21 cellular contexts compared by ENCODE assay signal in the genomic region with DNA sequence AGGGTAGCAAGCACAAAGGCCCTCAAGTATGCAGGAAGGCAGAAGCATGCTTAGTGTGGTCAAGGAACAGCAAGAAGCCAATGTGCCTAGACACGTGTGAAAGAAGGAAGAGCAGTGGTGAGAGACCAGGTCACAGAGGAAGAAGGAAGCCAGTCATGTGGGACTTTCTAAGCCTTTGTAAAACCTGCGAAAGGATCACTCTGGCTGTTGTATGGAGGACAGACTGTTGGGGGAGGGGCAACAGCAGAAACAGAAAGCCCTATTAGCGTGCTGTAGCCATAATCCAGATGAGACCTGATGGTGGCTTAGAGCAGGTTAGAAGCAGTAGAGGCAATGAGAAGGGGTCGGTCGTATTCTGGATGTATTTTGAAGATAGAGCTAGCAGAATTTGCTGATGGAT. TPM values are rescaled to one million over a fixed set of nuclear protein-coding genes. Genes with fewer than 3 reads are reported as not detected.
DNase-seq lines count a peak whose midpoint lies in the region; ATAC-seq and TF ChIP-seq lines count a peak whose summit lies in the region.
"Had no signal": no experiment of that assay in that cellular context is flagged by ENCODE, and none has a peak within 500 bp of the region (broad histone marks: within the 10 kb centered on the region; RNA-seq: fewer than 3 reads in every experiment).

No MANE protein-coding gene starts in this region.

- H3F3A ChIP-seq in neural cell (ENCODE audit: insufficient read depth, low read length, poor library complexity, severe bottlenecking) = peaks cover under 1% of the 10 kb centered on the region

- H3K9me3 ChIP-seq in HEK293 (ENCODE audit: control insufficient read depth, insufficient read depth, low read depth, low read length) = no peaks in the 10 kb centered on the region
- no peaks in the 10 kb centered on the region for H3K9me3 ChIP-seq in neural cell (ENCODE audit: low read length)
- H3K9me3 ChIP-seq: BE2C, prostate gland had no signal

- peaks cover 17% of the 10 kb centered on the region for H3K4me1 Mint-ChIP-seq in activated CD8-positive, alpha-beta T cell treated with anti-CD3 and anti-CD28 coated beads for 36 hours (ENCODE audit: low read depth)
- peaks cover 20% of the 10 kb centered on the region for H3K4me1 Mint-ChIP-seq in activated CD8-positive, alpha-beta T cell treated with anti-CD3 and anti-CD28 coated beads, Interleukin-2, amount 10 ng/mL, durations not matched to agents 7 days and 5 days (ENCODE audit: low read depth)
- H3K4me1 Mint-ChIP-seq in WTC11 = peaks cover 47% of the 10 kb centered on the region

- H3K36me3 ChIP-seq in HEK293 (ENCODE audit: control insufficient read depth in 2 of 2, insufficient read depth in 1 of 2, low read length in 2 of 2) = no peaks in the 10 kb centered on the region
- H3K36me3 ChIP-seq in neural cell (ENCODE audit: insufficient read depth, low read length) = no peaks in the 10 kb centered on the region
- H3K36me3 ChIP-seq: BE2C, cardiac muscle cell, prostate gland had no signal

- no peaks in the 10 kb centered on the region for H4K20me1 ChIP-seq in neural cell (ENCODE audit: insufficient read depth)

- no peak overlapping the region for H2AFZ ChIP-seq in neural cell (ENCODE audit: low read depth, low read length)

- H3K4me3 Mint-ChIP-seq in activated CD8-positive, alpha-beta T cell treated with anti-CD3 and anti-CD28 coated beads for 36 hours = no peak overlapping the region
- no peak overlapping the region for H3K4me3 Mint-ChIP-seq in activated CD8-positive, alpha-beta T cell treated with anti-CD3 and anti-CD28 coated beads, Interleukin-2, amount 10 ng/mL, durations not matched to agents 7 days and 5 days
- H3K4me3 Mint-ChIP-seq in WTC11 = no peak overlapping the region

- H3K79me2 ChIP-seq in neural cell (replicated peaks; ENCODE audit: insufficient read depth, low read length) = peaks cover 16% of the 10 kb centered on the region

- POLR2A ChIA-PET in activated CD8-positive, alpha-beta T cell treated with anti-CD3 and anti-CD28 coated beads for 36 hours (lab: Charles Lee) = interaction anchor here (1.2 to 1.7 kb wide), 2 partner anchors 35 to 57 kb away, joined by 3 to 5 read pairs; a partner anchor contains a TSS
- POLR2A ChIA-PET in activated CD8-positive, alpha-beta T cell treated with anti-CD3 and anti-CD28 coated beads, Interleukin-2, amount 10 ng/mL, durations not matched to agents 7 days and 5 days (lab: Charles Lee) = interaction anchor here (1.0 kb wide), 1 partner anchor 220 kb away, joined by 3 read pairs; no protein-coding TSS in a partner anchor
- POLR2A ChIA-PET in HEK293 (lab: Yijun Ruan, JAX) (interaction anchor here (1.1 to 1.7 kb wide), 3 partner anchors 8 to 93 kb away, joined by 3 to 4 read pairs (median 3); a partner anchor contains a TSS), WTC11 (lab: Charles Lee) (no interaction called here)

- no peak overlapping the region for H3K4me2 ChIP-seq in neural cell (ENCODE audit: low read length)

- intact Hi-C loops in activated CD8-positive, alpha-beta T cell treated with anti-CD3 and anti-CD28 coated beads for 36 hours (cut with micrococcal nuclease) = no loop called here

- no peak overlapping the region for H3K9ac ChIP-seq in neural cell (ENCODE audit: low read length)

- no peak for TF ChIP-seq CTCF in activated CD8-positive, alpha-beta T cell treated with anti-CD3 and anti-CD28 coated beads for 36 hours (IDR thresholded peaks at IDR 0.05)
- TF ChIP-seq CTCF in HEK293 (tag by site-specific recombination; IDR thresholded peaks at IDR 0.05) (no peak), WTC11 (IDR thresholded peaks at IDR 0.05) (no peak), neural cell (IDR thresholded peaks at IDR 0.05; ENCODE audit: poor library complexity, severe bottlenecking) (no peak)

- H3K36me3 Mint-ChIP-seq in activated CD8-positive, alpha-beta T cell treated with anti-CD3 and anti-CD28 coated beads for 36 hours (ENCODE audit: low read depth) = no peaks in the 10 kb centered on the region
- H3K36me3 Mint-ChIP-seq in activated CD8-positive, alpha-beta T cell treated with anti-CD3 and anti-CD28 coated beads, Interleukin-2, amount 10 ng/mL, durations not matched to agents 7 days and 5 days (ENCODE audit: low read depth) = no peaks in the 10 kb centered on the region
- H3K36me3 Mint-ChIP-seq in WTC11 = no peaks in the 10 kb centered on the region

- H3K27ac ChIP-seq in HEK293 (ENCODE audit: extremely low read depth, low read depth, low read length) (no peak overlapping the region), neural cell (ENCODE audit: low read length) (peak overlapping the region; percentile 8), substantia nigra (ENCODE audit: low read depth, low read length, poor library complexity, severe bottlenecking) (no peak overlapping the region)
- H3K27ac ChIP-seq: cardiac muscle cell, prostate gland had no signal

- peak; percentile 29 for ATAC-seq in activated CD8-positive, alpha-beta T cell treated with anti-CD3 and anti-CD28 coated beads for 36 hours
- ATAC-seq in activated CD8-positive, alpha-beta T cell treated with anti-CD3 and anti-CD28 coated beads, Interleukin-2, amount 10 ng/mL, durations not matched to agents 7 days and 5 days = no peak
- no peak for ATAC-seq in WTC11

- peak; percentile 34 for DNase-seq in activated CD8-positive, alpha-beta T cell treated with anti-CD3 and anti-CD28 coated beads for 36 hours
- no peak for DNase-seq in activated CD8-positive, alpha-beta T cell treated with anti-CD3 and anti-CD28 coated beads, Interleukin-2, amount 10 ng/mL, durations not matched to agents 7 days and 5 days
- no peak for DNase-seq in WTC11 (ENCODE audit: low spot score)
- no peak for DNase-seq in substantia nigra (lab: John Stamatoyannopoulos, UW)
- no peak for DNase-seq in ecto neural progenitor cell (ENCODE audit: low spot score)
- no peak for DNase-seq in T-helper 9 cell
- DNase-seq: activated CD8-positive, alpha-beta memory T cell treated with anti-CD3 and anti-CD28 coated beads, Interleukin-2, amount 50 U/mL, for 48 hours; activated gamma-delta T cell; BE2C; COR-L47; cortex of kidney; H7; mesenchymal stem cell; NCI-H2171; NCI-H69 had no signal

- no peak for TF ChIP-seq EP300 in neural cell (conservative IDR thresholded peaks at IDR 0.05; ENCODE audit: poor library complexity, severe bottlenecking)

- peaks cover 5% of the 10 kb centered on the region; the same call in 1 of the 2 replicates for H3K4me1 ChIP-seq in HEK293 (ENCODE audit: control insufficient read depth, insufficient read depth, low read length)

- CTCF ChIA-PET in activated CD8-positive, alpha-beta T cell treated with anti-CD3 and anti-CD28 coated beads for 36 hours (lab: Charles Lee) = interaction anchor here (1.0 to 16.4 kb wide), 5 partner anchors 8 to 70 kb away, joined by 3 to 341 read pairs (median 7); a partner anchor contains a TSS
- CTCF ChIA-PET in activated CD8-positive, alpha-beta T cell treated with anti-CD3 and anti-CD28 coated beads, Interleukin-2, amount 10 ng/mL, durations not matched to agents 7 days and 5 days (lab: Charles Lee) = interaction anchor here (0.9 to 13.5 kb wide), 3 partner anchors 16 to 67 kb away, joined by 3 to 378 read pairs (median 15); a partner anchor contains a TSS
- CTCF ChIA-PET in HEK293 (lab: Yijun Ruan, JAX) (interaction anchor here (0.6 to 2.9 kb wide), 2 partner anchors 62 to 67 kb away, joined by 3 to 13 read pairs; no protein-coding TSS in a partner anchor), WTC11 (lab: Charles Lee) (interaction anchor here (1.1 to 7.7 kb wide), 2 partner anchors 10 to 206 kb away, joined by 3 to 234 read pairs; a partner anchor contains a TSS)

- H3K9me3 Mint-ChIP-seq in activated CD8-positive, alpha-beta T cell treated with anti-CD3 and anti-CD28 coated beads for 36 hours = no peaks in the 10 kb centered on the region
- H3K9me3 Mint-ChIP-seq in activated CD8-positive, alpha-beta T cell treated with anti-CD3 and anti-CD28 coated beads, Interleukin-2, amount 10 ng/mL, durations not matched to agents 7 days and 5 days (ENCODE audit: insufficient read depth) = no peaks in the 10 kb centered on the region
- H3K9me3 Mint-ChIP-seq in WTC11 = no peaks in the 10 kb centered on the region

- H3K27me3 ChIP-seq in neural cell (ENCODE audit: insufficient read depth, low read depth, low read length) = no peaks in the 10 kb centered on the region
- H3K27me3 ChIP-seq: BE2C, cardiac muscle cell had no signal

- no peak for TF ChIP-seq RAD21 in neural cell (conservative IDR thresholded peaks at IDR 0.05)

- H3K27ac Mint-ChIP-seq in activated CD8-positive, alpha-beta T cell treated with anti-CD3 and anti-CD28 coated beads for 36 hours = no peak overlapping the region
- H3K27ac Mint-ChIP-seq in activated CD8-positive, alpha-beta T cell treated with anti-CD3 and anti-CD28 coated beads, Interleukin-2, amount 10 ng/mL, durations not matched to agents 7 days and 5 days = no peak overlapping the region
- peak overlapping the region; percentile 1; the same call in 1 of the 2 replicates for H3K27ac Mint-ChIP-seq in WTC11

- no peaks in the 10 kb centered on the region for H3K9me2 ChIP-seq in neural cell (ENCODE audit: insufficient read depth, low read length)

- H3K4me3 ChIP-seq in HEK293 (ENCODE audit: low read depth, low read length) (no peak overlapping the region), neural cell (ENCODE audit: low read length) (no peak overlapping the region)
- H3K4me3 ChIP-seq: cardiac muscle cell, prostate gland had no signal

- H3K27me3 Mint-ChIP-seq in activated CD8-positive, alpha-beta T cell treated with anti-CD3 and anti-CD28 coated beads for 36 hours = peaks cover 9% of the 10 kb centered on the region
- peaks cover 22% of the 10 kb centered on the region for H3K27me3 Mint-ChIP-seq in activated CD8-positive, alpha-beta T cell treated with anti-CD3 and anti-CD28 coated beads, Interleukin-2, amount 10 ng/mL, durations not matched to agents 7 days and 5 days (ENCODE audit: low read depth)
- H3K27me3 Mint-ChIP-seq in WTC11 (ENCODE audit: low read depth) = peaks cover 4% of the 10 kb centered on the region

RNA-seq across cellular contexts. Expression of a gene that starts 5.6 kb away (rescaled TPM):
- 100 to 1,000 TPM; 149 to 151 TPM for total RNA-seq in activated CD8-positive, alpha-beta T cell treated with anti-CD3 and anti-CD28 coated beads for 36 hours
- total RNA-seq in activated CD8-positive, alpha-beta T cell treated with anti-CD3 and anti-CD28 coated beads, Interleukin-2, amount 10 ng/mL, durations not matched to agents 7 days and 5 days = 100 to 1,000 TPM; 109 to 113 TPM
- 226 to 236 TPM (median 229 TPM) in 3 replicates for total RNA-seq in WTC11 (2021)
- polyA plus RNA-seq in neural cell = 134 and 176 TPM in 2 replicates
- 120 and 128 TPM in 2 replicates for polyA minus RNA-seq in neural cell

RNA-seq across cellular contexts. Expression of a gene that starts 7.7 kb away (rescaled TPM):
- 10 to 100 TPM; 78.6 TPM for total RNA-seq in activated CD8-positive, alpha-beta T cell treated with anti-CD3 and anti-CD28 coated beads for 36 hours
- total RNA-seq in activated CD8-positive, alpha-beta T cell treated with anti-CD3 and anti-CD28 coated beads, Interleukin-2, amount 10 ng/mL, durations not matched to agents 7 days and 5 days = 10 to 100 TPM; 42.9 to 47.4 TPM
- total RNA-seq in WTC11 (2021) = 370 to 539 TPM (median 525 TPM) in 3 replicates
- polyA plus RNA-seq in neural cell = 504 and 557 TPM in 2 replicates
- polyA minus RNA-seq in neural cell = 239 and 310 TPM in 2 replicates

RNA-seq across cellular contexts. Expression of a gene that starts 13.8 kb away (rescaled TPM):
- 100 to 1,000 TPM; 264 to 268 TPM for total RNA-seq in activated CD8-positive, alpha-beta T cell treated with anti-CD3 and anti-CD28 coated beads for 36 hours
- total RNA-seq in activated CD8-positive, alpha-beta T cell treated with anti-CD3 and anti-CD28 coated beads, Interleukin-2, amount 10 ng/mL, durations not matched to agents 7 days and 5 days = 10 to 100 TPM; 43.0 to 45.2 TPM
- 2.4 to 2.6 TPM (median 2.6 TPM) in 3 replicates for total RNA-seq in WTC11 (2021)
- 1.4 and 2.0 TPM in 2 replicates for polyA plus RNA-seq in neural cell
- polyA minus RNA-seq in neural cell = 0.24 and 1.3 TPM in 2 replicates
- total RNA-seq: temporal lobe had no signal
- polyA plus RNA-seq: cardiac muscle cell had no signal

RNA-seq across cellular contexts. Expression of a gene that starts 30.8 kb away (rescaled TPM):
- 10 to 100 TPM; 11.1 to 14.1 TPM for total RNA-seq in activated CD8-positive, alpha-beta T cell treated with anti-CD3 and anti-CD28 coated beads for 36 hours
- total RNA-seq in activated CD8-positive, alpha-beta T cell treated with anti-CD3 and anti-CD28 coated beads, Interleukin-2, amount 10 ng/mL, durations not matched to agents 7 days and 5 days = 1 to 10 TPM in 1 of 2 experiments, under 1 TPM in 1; 0.90 to 1.6 TPM
- 2.5 to 3.3 TPM (median 2.7 TPM) in 3 replicates for total RNA-seq in WTC11 (2021)
- polyA plus RNA-seq in neural cell = not detected in 2 replicates
- polyA minus RNA-seq in neural cell = not detected in 2 replicates
- total RNA-seq: A673 had no signal

RNA-seq across cellular contexts. Expression of a gene that starts 34.7 kb away (rescaled TPM):
- total RNA-seq in activated CD8-positive, alpha-beta T cell treated with anti-CD3 and anti-CD28 coated beads for 36 hours = 10 to 100 TPM; 35.9 to 38.8 TPM
- 10 to 100 TPM; 26.9 to 29.7 TPM for total RNA-seq in activated CD8-positive, alpha-beta T cell treated with anti-CD3 and anti-CD28 coated beads, Interleukin-2, amount 10 ng/mL, durations not matched to agents 7 days and 5 days
- 41.2 to 43.8 TPM (median 41.4 TPM) in 3 replicates for total RNA-seq in WTC11 (2021)
- polyA plus RNA-seq in neural cell = 45.8 and 50.2 TPM in 2 replicates
- 22.2 and 22.6 TPM in 2 replicates for polyA minus RNA-seq in neural cell

Comparison
In these comparisons a context has a peak if more than half of its experiments do, and no peak if none do; other contexts are left out.
1. RNA of a gene that starts 13.8 kb away (total RNA-seq): 264 to 268 TPM in activated CD8-positive, alpha-beta T cell treated with anti-CD3 and anti-CD28 coated beads for 36 hours and 43.0 to 45.2 TPM in activated CD8-positive, alpha-beta T cell treated with anti-CD3 and anti-CD28 coated beads, Interleukin-2, amount 10 ng/mL, durations not matched to agents 7 days and 5 days; 2.4 to 2.6 TPM in WTC11; every median in the first group is over 10 times any median in the second.